In the genomic region with DNA sequence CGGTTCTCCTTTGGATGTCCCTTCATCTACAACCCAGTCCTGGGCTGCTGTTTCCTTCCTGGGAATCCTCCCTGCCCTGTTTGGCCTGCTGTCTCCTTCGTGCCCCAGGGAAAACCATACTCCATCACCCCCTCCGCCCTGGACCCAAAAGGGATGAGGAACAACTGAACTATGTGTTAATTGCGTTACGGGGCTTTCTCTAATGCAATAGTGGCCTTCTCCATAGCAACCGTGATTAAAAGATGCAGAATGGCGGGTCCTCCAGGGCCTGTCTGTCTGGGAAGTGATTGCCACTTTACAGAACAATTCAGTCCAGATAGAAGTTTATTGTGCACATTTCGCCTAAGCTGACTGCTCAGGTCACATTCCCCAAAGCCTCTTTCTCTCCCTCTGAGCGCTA, we compare ENCODE assay signal across 19 cellular contexts.
DNase-seq lines count a peak whose midpoint lies in the region; ATAC-seq and TF ChIP-seq lines count a peak whose summit lies in the region.
"Had no signal": no experiment of that assay in that cellular context is flagged by ENCODE, and none has a peak within 500 bp of the region (broad histone marks: within the 10 kb centered on the region; RNA-seq: fewer than 3 reads in every experiment).

No MANE protein-coding gene starts in this region.

- peaks cover 3% of the 10 kb centered on the region for H3K9me3 ChIP-seq in right cardiac atrium (ENCODE audit: control insufficient read depth, low read length)
- H3K9me3 ChIP-seq in tibial artery, result no peaks in the 10 kb centered on the region

- ATAC-seq in right cardiac atrium (peak; percentile 83 to 87), GM21423 (IDR thresholded peaks at IDR 0.05; ENCODE audit: unreplicated experiment) (no peak)
- ATAC-seq: activated CD4-positive, CD25-positive, alpha-beta regulatory T cell treated with anti-CD3 and anti-CD28 coated beads, Interleukin-2, amount 50 U/mL, for 24 hours; effector memory CD8-positive, alpha-beta T cell; stimulated activated effector memory CD8-positive, alpha-beta T cell treated with anti-CD3 and anti-CD28 coated beads, Interleukin-12 subunit alpha, Interleukin-12 subunit beta, amount 100 ng/mL, for 72 hours had no signal

- H3K27ac ChIP-seq in right cardiac atrium (ENCODE audit: low read length), result peak overlapping the region; percentile 41
- H3K27ac ChIP-seq in tibial artery, result peak overlapping the region; percentile 9 to 13

- H3K27me3 ChIP-seq in right cardiac atrium (ENCODE audit: control insufficient read depth, insufficient read depth) (no peaks in the 10 kb centered on the region), tibial artery (peaks cover 0 to 11% of the 10 kb centered on the region in 2 donors)

- H3K4me1 ChIP-seq in right cardiac atrium (ENCODE audit: control insufficient read depth, insufficient read depth, low read length), result no peaks in the 10 kb centered on the region
- H3K4me1 ChIP-seq in tibial artery, result no peaks in the 10 kb centered on the region

- peak; percentile 14 for DNase-seq in NOMO-1 treated with DMSO at 0.1 percent for 48 hours (lab: John Stamatoyannopoulos, UW; ENCODE audit: unreplicated experiment)
- no peak for DNase-seq in NOMO-1 (lab: John Stamatoyannopoulos, UW; ENCODE audit: unreplicated experiment in 2 of 2)
- DNase-seq in cerebellar cortex (ENCODE audit: low spot score), result peak; percentile 93
- DNase-seq in right cardiac atrium, result peak; percentile 63 to 73 (median 66)
- DNase-seq in tibial artery, result peak in 1 of 2 donors; percentile 41
- DNase-seq in stimulated activated CD4-positive, alpha-beta T cell treated with anti-CD3 and anti-CD28 coated beads, Interleukin-4, amount 100 ng/mL, for 4 hours, result no peak
- no peak for DNase-seq in activated naive CD4-positive, alpha-beta T cell treated with Interleukin-2 at 50 U/mL for 16 hours
- DNase-seq: 8988T; activated CD8-positive, alpha-beta memory T cell treated with anti-CD3 and anti-CD28 coated beads, Interleukin-2, amount 50 U/mL, for 48 hours; activated naive CD4-positive, alpha-beta T cell treated with anti-CD3 and anti-CD28 coated beads, Interleukin-2, amount 10 ng/mL, durations not matched to agents 7 days and 5 days; CD4-positive, alpha-beta T cell; effector memory CD8-positive, alpha-beta T cell; foreskin fibroblast; NCI-H187 treated with DMSO at 0.1 percent for 48 hours; NCI-H524 treated with DMSO at 0.1 percent for 48 hours; occipital lobe had no signal

- H3K4me3 ChIP-seq in right cardiac atrium (ENCODE audit: low read length) (no peak overlapping the region), tibial artery (no peak overlapping the region)

- no peak for TF ChIP-seq CTCF in tibial artery (IDR thresholded peaks at IDR 0.05)

- 53% methylated on average over 9 of the region's 9 CpGs for WGBS in right cardiac atrium

- no peaks in the 10 kb centered on the region for H3K36me3 ChIP-seq in tibial artery

- intact Hi-C loops in right cardiac atrium (cut with DNase I) (no loop called here), tibial artery (cut with DNase I; ENCODE audit: low total_unique reads) (no loop called here)

Comparison
In these comparisons a context has a peak if more than half of its experiments do, and no peak if none do; other contexts are left out.
1. DNase-seq: peak in NOMO-1 treated with DMSO at 0.1 percent for 48 hours (single experiment), cerebellar cortex (single experiment) and right cardiac atrium (3 of 3); none in NOMO-1 (0 of 2), stimulated activated CD4-positive, alpha-beta T cell treated with anti-CD3 and anti-CD28 coated beads, Interleukin-4, amount 100 ng/mL, for 4 hours (0 of 2) and activated naive CD4-positive, alpha-beta T cell treated with Interleukin-2 at 50 U/mL for 16 hours (single experiment).